Comparison of ENCODE assay signal across 21 cellular contexts in genomic region chr5:39854771-39855170, GRCh38.
DNase-seq lines count a peak whose midpoint lies in the region; ATAC-seq, FAIRE-seq and TF ChIP-seq lines count a peak whose summit lies in the region.
"Had no signal": no experiment of that assay in that cellular context is flagged by ENCODE, and none has a peak within 500 bp of the region (broad histone marks: within the 10 kb centered on the region; RNA-seq: fewer than 3 reads in every experiment).

No MANE protein-coding gene starts in this region.

- peak; percentile 78 for FAIRE-seq in kidney (lab: Jason Lieb, UNC)
- FAIRE-seq: GM12878, GM18507 had no signal

- H3F3A ChIP-seq in PC-9 (ENCODE audit: insufficient read depth, low read depth) = no peaks in the 10 kb centered on the region

- no peak overlapping the region for H3K9ac ChIP-seq in kidney (ENCODE audit: low read length in 2 of 2)
- H3K9ac ChIP-seq: BLaER1 had no signal

- 0 out of 2 replicates have a peak, but pooled peaks cover 8% of the 10 kb centered on the region for H3K9me3 ChIP-seq in PC-9 (ENCODE audit: insufficient read depth, low read depth)
- H3K9me3 ChIP-seq in kidney (ENCODE audit: control insufficient read depth in 1 of 2, low read length in 2 of 2) = no peaks in the 10 kb centered on the region
- H3K9me3 ChIP-seq: BLaER1, Caco-2 had no signal

- H3K4me3 ChIP-seq in PC-9 (no peak overlapping the region), kidney (ENCODE audit: low read length in 2 of 2) (no peak overlapping the region)
- H3K4me3 ChIP-seq: BLaER1, GM12878 had no signal

- CTCF ChIA-PET in PC-9 (lab: Charles Lee) = no interaction called here

- ATAC-seq in GM18861 (IDR thresholded peaks at IDR 0.05; ENCODE audit: unreplicated experiment) (peak; percentile 79), HG02623 (IDR thresholded peaks at IDR 0.05; ENCODE audit: unreplicated experiment) (no peak)
- ATAC-seq: CD8-positive, alpha-beta T cell; GM12878 had no signal

- TF ChIP-seq CTCF in PC-9 (conservative IDR thresholded peaks at IDR 0.05) (no peak), kidney (IDR thresholded peaks at IDR 0.05; ENCODE audit: borderline replicate concordance, extremely low read depth, insufficient read depth) (no peak), GM13977 (IDR thresholded peaks at IDR 0.05; ENCODE audit: extremely low read depth, insufficient read depth, missing control alignments) (no peak)

- H2AFZ ChIP-seq in PC-9 = peak overlapping the region; percentile 18

- H3K27me3 ChIP-seq in PC-9 (ENCODE audit: insufficient read depth, low read depth) = no peaks in the 10 kb centered on the region
- H3K27me3 ChIP-seq: BLaER1 had no signal

- no peaks in the 10 kb centered on the region for H3K79me2 ChIP-seq in PC-9 (ENCODE audit: low read depth)

- H3K36me3 ChIP-seq in PC-9 (ENCODE audit: low read depth) = no peaks in the 10 kb centered on the region
- H3K36me3 ChIP-seq in kidney (ENCODE audit: control insufficient read depth in 1 of 2, insufficient read depth in 2 of 2, low read length in 2 of 2) = no peaks in the 10 kb centered on the region
- H3K36me3 ChIP-seq: BLaER1 had no signal

- peaks cover 6% of the 10 kb centered on the region; the same call in 1 of the 2 replicates for H3K9me2 ChIP-seq in PC-9 (ENCODE audit: insufficient read depth)

- H3K27ac ChIP-seq in PC-9 (no peak overlapping the region), kidney (ENCODE audit: low read depth in 2 of 2, low read length in 2 of 2) (no peak overlapping the region)
- H3K27ac ChIP-seq: 22Rv1, BLaER1, C4-2B had no signal

- H3K4me1 ChIP-seq in PC-9 (replicated peaks; ENCODE audit: insufficient read depth) (no peaks in the 10 kb centered on the region), kidney (ENCODE audit: control insufficient read depth in 1 of 2, insufficient read depth in 1 of 2, low read depth in 1 of 2, low read length in 2 of 2) (no peaks in the 10 kb centered on the region)
- H3K4me1 ChIP-seq: BLaER1, Caco-2 had no signal

- no peaks in the 10 kb centered on the region for H4K20me1 ChIP-seq in PC-9 (ENCODE audit: insufficient read depth)
- H4K20me1 ChIP-seq: BLaER1 had no signal

- no peak overlapping the region for H3K4me2 ChIP-seq in PC-9
- H3K4me2 ChIP-seq: BLaER1 had no signal

- intact Hi-C loops in PC-9 (cut with micrococcal nuclease; ENCODE audit: unreplicated experiment) (no loop called here), kidney (cut with DNase I) (no loop called here)

- in situ Hi-C loops in GM13977 (cut with MboI; ENCODE audit: low pct_unique_long_range_greater_than_20kb, low sequenced_read_pairs, unreplicated experiment) = no loop called here

- BruUV-seq in PC-9 (replicated peaks; lab: Mats Ljungman, UMichigan) = no TSS peak

- POLR2A ChIA-PET in PC-9 (lab: Charles Lee; ENCODE audit: unreplicated experiment) = no interaction called here

- no peak for DNase-seq in PC-9
- DNase-seq in kidney = no peak
- no peak for DNase-seq in H4 (ENCODE audit: low spot score)
- no peak for DNase-seq in GM13977 (ENCODE audit: low spot score)
- DNase-seq: Caco-2; CD4-positive, CD25-positive, alpha-beta regulatory T cell; CD8-positive, alpha-beta T cell; DMS153; DMS79; EL; GDM1; GOT3; H7; HCEC 1CT had no signal
